In genomic region chr22:28442264-28442950, GRCh38 we compare ENCODE assay signal across 8 cellular contexts.
DNase-seq lines count a peak whose midpoint lies in the region; ATAC-seq and TF ChIP-seq lines count a peak whose summit lies in the region.

No MANE protein-coding gene starts in this region.

- intact Hi-C loops in stomach (cut with DNase I; ENCODE audit: low total_unique reads): loop anchor here (10.0 kb wide), 1 partner anchor 388 kb away; no protein-coding TSS in a partner anchor

- WGBS in gastroesophageal sphincter (ENCODE audit: low coverage in 1 of 2), 2 donors: 0 to 2% methylated on average over 7 to 8 of the region's 31 CpGs
- WGBS in stomach, 5 donors: 0 to 1% (median 1%) methylated on average over 21 to 31 of the region's 31 CpGs

- H3K4me1 ChIP-seq in ACC112 (ENCODE audit: control insufficient read depth, insufficient read depth, low read length, unreplicated experiment) (peaks cover 13% of the 10 kb centered on the region), RWPE2 (ENCODE audit: insufficient read depth, poor library complexity, severe bottlenecking) (peaks cover 4% of the 10 kb centered on the region), gastroesophageal sphincter (peaks cover 4 to 58% (median 4%) of the 10 kb centered on the region in 3 donors), stomach (peaks cover 8 to 64% (median 38%) of the 10 kb centered on the region in 4 donors)

- H3K27ac ChIP-seq in ACC112 (ENCODE audit: low read depth, low read length) (peak overlapping the region; percentile 53), RWPE2 (ENCODE audit: poor library complexity, severe bottlenecking) (peak overlapping the region; percentile 44), gastroesophageal sphincter (peak overlapping the region; percentile 34 to 84 (median 80)), stomach (peak overlapping the region; percentile 75 to 90 (median 86))

- no peak for TF ChIP-seq EP300 in gastroesophageal sphincter (IDR thresholded peaks at IDR 0.05)
- TF ChIP-seq EP300 in stomach (IDR thresholded peaks at IDR 0.05): no peak

- H3K27me3 ChIP-seq in ACC112 (ENCODE audit: insufficient read depth, low read length) (no peaks in the 10 kb centered on the region), RWPE2 (ENCODE audit: insufficient read depth, poor library complexity, severe bottlenecking) (no peaks in the 10 kb centered on the region), gastroesophageal sphincter (no peaks in the 10 kb centered on the region), stomach (no peaks in the 10 kb centered on the region)

- DNase-seq in RWPE2 (ENCODE audit: low spot score) (peak; percentile 76), neural crest cell (ENCODE audit: low read depth, low spot score) (peak; percentile 62), stomach (peak; percentile 85)
- peak; percentile 86 for DNase-seq in activated naive CD4-positive, alpha-beta T cell treated with anti-CD3 and anti-CD28 coated beads, Interleukin-2, amount 10 ng/mL, durations not matched to agents 7 days and 5 days

- H3K4me3 Mint-ChIP-seq in activated naive CD4-positive, alpha-beta T cell treated with anti-CD3 and anti-CD28 coated beads, Interleukin-2, amount 10 ng/mL, durations not matched to agents 7 days and 5 days: peak overlapping the region; percentile 72
- peak overlapping the region; percentile 92 for H3K4me3 Mint-ChIP-seq in neural crest cell

- peaks cover 33% of the 10 kb centered on the region for H3K27me3 Mint-ChIP-seq in activated naive CD4-positive, alpha-beta T cell treated with anti-CD3 and anti-CD28 coated beads, Interleukin-2, amount 10 ng/mL, durations not matched to agents 7 days and 5 days
- no peaks in the 10 kb centered on the region for H3K27me3 Mint-ChIP-seq in neural crest cell (ENCODE audit: low read depth)

- TF ChIP-seq CTCF in RWPE2 (IDR thresholded peaks at IDR 0.05; ENCODE audit: poor library complexity, severe bottlenecking) (peak; percentile 92), gastroesophageal sphincter (IDR thresholded peaks at IDR 0.05) (peak in 3 of 4 experiments; percentile 60 to 87 (median 63)), neural crest cell (conservative IDR thresholded peaks at IDR 0.05) (peak; percentile 75), stomach (IDR thresholded peaks at IDR 0.05) (peak in 5 of 7 experiments; percentile 42 to 79 (median 73))

- H2AFZ ChIP-seq in ACC112 (ENCODE audit: low read length, unreplicated experiment): peak overlapping the region; percentile 85

- H3K36me3 Mint-ChIP-seq in activated naive CD4-positive, alpha-beta T cell treated with anti-CD3 and anti-CD28 coated beads, Interleukin-2, amount 10 ng/mL, durations not matched to agents 7 days and 5 days: no peaks in the 10 kb centered on the region
- no peaks in the 10 kb centered on the region for H3K36me3 Mint-ChIP-seq in neural crest cell (ENCODE audit: low read depth)

- H3K4me1 Mint-ChIP-seq in activated naive CD4-positive, alpha-beta T cell treated with anti-CD3 and anti-CD28 coated beads, Interleukin-2, amount 10 ng/mL, durations not matched to agents 7 days and 5 days: peaks cover 32% of the 10 kb centered on the region
- H3K4me1 Mint-ChIP-seq in neural crest cell: peaks cover 39% of the 10 kb centered on the region

- H3K36me3 ChIP-seq in ACC112 (ENCODE audit: insufficient read depth, low read length) (no peaks in the 10 kb centered on the region), RWPE2 (ENCODE audit: low read depth) (no peaks in the 10 kb centered on the region), gastroesophageal sphincter (no peaks in the 10 kb centered on the region), stomach (no peaks in the 10 kb centered on the region)

- CTCF ChIA-PET in activated naive CD4-positive, alpha-beta T cell treated with anti-CD3 and anti-CD28 coated beads, Interleukin-2, amount 10 ng/mL, durations not matched to agents 7 days and 5 days (lab: Charles Lee): interaction anchor here (0.6 to 5.9 kb wide), 18 partner anchors 8 to 563 kb away, joined by 3 to 76 read pairs (median 3); no protein-coding TSS in a partner anchor

- TF ChIP-seq POLR2A in gastroesophageal sphincter (IDR thresholded peaks at IDR 0.05) (no peak), stomach (IDR thresholded peaks at IDR 0.05) (no peak)

- ATAC-seq in GM19467 (IDR thresholded peaks at IDR 0.05; ENCODE audit: unreplicated experiment) (peak; percentile 67), RWPE2 (ENCODE audit: low read depth) (peak; percentile 84), gastroesophageal sphincter (peak; percentile 81), HG02571 (IDR thresholded peaks at IDR 0.05; ENCODE audit: unreplicated experiment) (no peak)

- H3K9me3 ChIP-seq in RWPE2 (ENCODE audit: severe bottlenecking) (no peaks in the 10 kb centered on the region), gastroesophageal sphincter (no peaks in the 10 kb centered on the region), stomach (no peaks in the 10 kb centered on the region)

- H3K79me2 ChIP-seq in ACC112 (ENCODE audit: control insufficient read depth, insufficient read depth, low read length, unreplicated experiment): peaks cover 8% of the 10 kb centered on the region

- no peak overlapping the region for H3K27ac Mint-ChIP-seq in activated naive CD4-positive, alpha-beta T cell treated with anti-CD3 and anti-CD28 coated beads, Interleukin-2, amount 10 ng/mL, durations not matched to agents 7 days and 5 days
- peak overlapping the region; percentile 16 for H3K27ac Mint-ChIP-seq in neural crest cell (ENCODE audit: unreplicated experiment)

- no peaks in the 10 kb centered on the region for H3K9me3 Mint-ChIP-seq in activated naive CD4-positive, alpha-beta T cell treated with anti-CD3 and anti-CD28 coated beads, Interleukin-2, amount 10 ng/mL, durations not matched to agents 7 days and 5 days
- H3K9me3 Mint-ChIP-seq in neural crest cell: no peaks in the 10 kb centered on the region

- peak overlapping the region; percentile 91 for H3K4me3 ChIP-seq in ACC112 (ENCODE audit: low read depth, low read length)
- peak overlapping the region; percentile 48 for H3K4me3 ChIP-seq in RWPE2 (ENCODE audit: severe bottlenecking)
- H3K4me3 ChIP-seq in gastroesophageal sphincter: peak overlapping the region; percentile 42 to 60
- peak overlapping the region; percentile 54 to 65 (median 62) for H3K4me3 ChIP-seq in stomach
